Comparison of ENCODE assay signal across 12 cellular contexts in the genomic region with DNA sequence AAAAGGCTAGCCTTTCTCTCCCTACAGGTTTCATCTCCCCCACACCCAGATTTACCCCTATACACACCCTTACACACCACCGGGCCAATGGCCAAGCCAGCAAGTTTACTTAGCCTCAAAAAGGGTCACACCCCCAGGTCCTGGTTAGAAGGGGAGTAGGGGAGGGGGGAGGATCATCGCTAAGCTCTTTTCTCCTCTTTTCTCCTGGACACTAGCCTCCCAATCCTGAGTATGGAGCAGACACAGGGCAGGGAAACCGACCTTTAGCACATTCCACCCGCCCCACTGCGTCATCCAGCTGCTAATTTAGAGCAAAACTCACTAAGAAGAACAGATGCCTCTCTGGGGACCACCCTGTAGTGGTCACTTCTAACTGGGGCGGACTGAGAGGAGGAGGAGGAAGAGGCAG. TPM values are rescaled to one million over a fixed set of nuclear protein-coding genes. Genes with fewer than 3 reads are reported as not detected.
A peak's percentile ranks its signal among the peaks of the same experiment; 100 is the strongest.
DNase-seq lines count a peak whose midpoint lies in the region; ATAC-seq and TF ChIP-seq lines count a peak whose summit lies in the region.
"Had no signal": no experiment of that assay in that cellular context is flagged by ENCODE, and none has a peak within 500 bp of the region (broad histone marks: within the 10 kb centered on the region; RNA-seq: fewer than 3 reads in every experiment).

No MANE protein-coding gene starts in this region.

- peak overlapping the region in 5 of 8 donors; percentile 42 to 87 (median 57) for H3K27ac Mint-ChIP-seq in CD8-positive, alpha-beta memory T cell
- H3K27ac Mint-ChIP-seq in WTC11: peak overlapping the region; percentile 94
- peak overlapping the region; percentile 39 for H3K27ac Mint-ChIP-seq in glutamatergic neuron (ENCODE audit: unreplicated experiment)
- no peak overlapping the region for H3K27ac Mint-ChIP-seq in natural killer cell treated with Interleukin-12 subunit alpha and Interleukin-12 subunit beta and Interleukin-15 and Interleukin-18, amount 100 ng/mL, for 72 hours
- H3K27ac Mint-ChIP-seq: T-helper 1 cell treated with Interleukin-12 subunit alpha and Interleukin-12 subunit beta and Interleukin-4 antibody, amounts not matched to agents 30 μg/mL and 1 μg/mL, for 36 hours had no signal

- peak overlapping the region in 1 of 7 donors; percentile 70 for H3K4me3 Mint-ChIP-seq in CD8-positive, alpha-beta memory T cell
- no peak overlapping the region for H3K4me3 Mint-ChIP-seq in WTC11
- peak overlapping the region; percentile 86 for H3K4me3 Mint-ChIP-seq in glutamatergic neuron (ENCODE audit: unreplicated experiment)
- H3K4me3 Mint-ChIP-seq in natural killer cell treated with Interleukin-12 subunit alpha and Interleukin-12 subunit beta and Interleukin-15 and Interleukin-18, amount 100 ng/mL, for 72 hours: no peak overlapping the region
- H3K4me3 Mint-ChIP-seq: T-helper 1 cell treated with Interleukin-12 subunit alpha and Interleukin-12 subunit beta and Interleukin-4 antibody, amounts not matched to agents 30 μg/mL and 1 μg/mL, for 36 hours had no signal

- no peak overlapping the region for H3K4me3 ChIP-seq in CD8-positive, alpha-beta memory T cell (ENCODE audit: low read length)

- POLR2A ChIA-PET in CD8-positive, alpha-beta memory T cell (lab: Charles Lee): no interaction called here
- POLR2A ChIA-PET in WTC11 (lab: Charles Lee): interaction anchor here (1.3 kb wide), 1 partner anchor 18 kb away, joined by 3 read pairs; no protein-coding TSS in a partner anchor

- peaks cover 35% of the 10 kb centered on the region for H3K36me3 ChIP-seq in CD8-positive, alpha-beta memory T cell (ENCODE audit: insufficient read depth, low read length)

- H3K4me1 Mint-ChIP-seq in CD8-positive, alpha-beta memory T cell: peaks cover 37 to 55% (median 39%) of the 10 kb centered on the region in 3 donors
- peaks cover 41% of the 10 kb centered on the region for H3K4me1 Mint-ChIP-seq in WTC11
- H3K4me1 Mint-ChIP-seq in glutamatergic neuron (ENCODE audit: low read depth, unreplicated experiment): peaks cover 45% of the 10 kb centered on the region
- H3K4me1 Mint-ChIP-seq in natural killer cell treated with Interleukin-12 subunit alpha and Interleukin-12 subunit beta and Interleukin-15 and Interleukin-18, amount 100 ng/mL, for 72 hours (ENCODE audit: low read depth in 2 of 2): peaks cover 23 to 34% of the 10 kb centered on the region in 2 donors

- H3K27me3 Mint-ChIP-seq in CD8-positive, alpha-beta memory T cell: no peaks in the 10 kb centered on the region
- H3K27me3 Mint-ChIP-seq in WTC11 (ENCODE audit: low read depth) (no peaks in the 10 kb centered on the region), glutamatergic neuron (ENCODE audit: unreplicated experiment) (peaks cover 4% of the 10 kb centered on the region)
- H3K27me3 Mint-ChIP-seq in natural killer cell treated with Interleukin-12 subunit alpha and Interleukin-12 subunit beta and Interleukin-15 and Interleukin-18, amount 100 ng/mL, for 72 hours: no peaks in the 10 kb centered on the region

- no peak for ATAC-seq in WTC11
- no peak for ATAC-seq in natural killer cell treated with Interleukin-12 subunit alpha and Interleukin-12 subunit beta and Interleukin-15 and Interleukin-18, amount 100 ng/mL, for 72 hours

- TF ChIP-seq CTCF in WTC11 (IDR thresholded peaks at IDR 0.05) (no peak), glutamatergic neuron (IDR thresholded peaks at IDR 0.05; ENCODE audit: partially characterized antibody, unreplicated experiment) (no peak)

- H3K27ac ChIP-seq in CD8-positive, alpha-beta memory T cell (ENCODE audit: low read depth, low read length): no peak overlapping the region
- H3K27ac ChIP-seq in substantia nigra (ENCODE audit: low read depth, low read length, poor library complexity, severe bottlenecking): no peak overlapping the region

- DNase-seq in CD8-positive, alpha-beta memory T cell: no peak
- DNase-seq in WTC11 (ENCODE audit: low spot score) (no peak), glutamatergic neuron (no peak), posterior vena cava (ENCODE audit: low spot score) (peak; percentile 86), substantia nigra (lab: John Stamatoyannopoulos, UW) (no peak), AG20443 (ENCODE audit: low spot score) (no peak)
- DNase-seq in activated T-cell treated with anti-CD3 and anti-CD28 coated beads, Interleukin-2, amount 50 U/mL, for 48 hours: no peak
- DNase-seq in natural killer cell treated with Interleukin-12 subunit alpha and Interleukin-12 subunit beta and Interleukin-15 and Interleukin-18, amount 100 ng/mL, for 72 hours (ENCODE audit: low spot score): no peak
- DNase-seq: activated CD4-positive, CD25-positive, alpha-beta regulatory T cell treated with anti-CD3 and anti-CD28 coated beads, Interleukin-2, amount 50 U/mL, for 72 hours; cortex of kidney; NCI-H146 had no signal

- H3K27me3 ChIP-seq in CD8-positive, alpha-beta memory T cell (ENCODE audit: insufficient read depth, low read length, poor library complexity, severe bottlenecking): no peaks in the 10 kb centered on the region

- H3K9me3 ChIP-seq in CD8-positive, alpha-beta memory T cell (ENCODE audit: low read length): no peaks in the 10 kb centered on the region

- peaks cover 15% of the 10 kb centered on the region for H3K4me1 ChIP-seq in CD8-positive, alpha-beta memory T cell (ENCODE audit: insufficient read depth, low read length)

- CTCF ChIA-PET in CD8-positive, alpha-beta memory T cell (lab: Charles Lee): no interaction called here
- CTCF ChIA-PET in WTC11 (lab: Charles Lee): interaction anchor here (0.6 to 8.6 kb wide), 5 partner anchors 16 to 114 kb away, joined by 3 to 134 read pairs (median 3); partner anchors contain the start of genes DNAJC7 and ODAD4

- intact Hi-C loops in posterior vena cava (cut with DNase I): no loop called here

- H3K9me3 Mint-ChIP-seq in CD8-positive, alpha-beta memory T cell: no peaks in the 10 kb centered on the region
- no peaks in the 10 kb centered on the region for H3K9me3 Mint-ChIP-seq in WTC11
- peaks cover 2% of the 10 kb centered on the region for H3K9me3 Mint-ChIP-seq in glutamatergic neuron (ENCODE audit: unreplicated experiment)
- no peaks in the 10 kb centered on the region for H3K9me3 Mint-ChIP-seq in natural killer cell treated with Interleukin-12 subunit alpha and Interleukin-12 subunit beta and Interleukin-15 and Interleukin-18, amount 100 ng/mL, for 72 hours
- H3K9me3 Mint-ChIP-seq: T-helper 1 cell treated with Interleukin-12 subunit alpha and Interleukin-12 subunit beta and Interleukin-4 antibody, amounts not matched to agents 30 μg/mL and 1 μg/mL, for 36 hours had no signal

- H3K36me3 Mint-ChIP-seq in CD8-positive, alpha-beta memory T cell: peaks cover 3 to 70% (median 3%) of the 10 kb centered on the region in 3 donors
- H3K36me3 Mint-ChIP-seq in WTC11 (peaks cover 43% of the 10 kb centered on the region), glutamatergic neuron (ENCODE audit: unreplicated experiment) (no peaks in the 10 kb centered on the region)
- peaks cover 6% of the 10 kb centered on the region for H3K36me3 Mint-ChIP-seq in natural killer cell treated with Interleukin-12 subunit alpha and Interleukin-12 subunit beta and Interleukin-15 and Interleukin-18, amount 100 ng/mL, for 72 hours

TF ChIP-seq in WTC11, 78 proteins besides CTCF, POLR2A, EP300 and RAD21:
- TF ChIP-seq ETV6 (CRISPR knock-in tag; IDR thresholded peaks at IDR 0.05) (no peak), GABPB1 (CRISPR knock-in tag; IDR thresholded peaks at IDR 0.05) (0 out of 2 replicates have a peak, but pooled peaks have one; percentile 12)

RNA-seq across cellular contexts. Expression of gene ACLY, which starts 4.4 kb away (rescaled TPM):
- 100 to 1,000 TPM; 188 to 189 TPM for total RNA-seq in CD8-positive, alpha-beta memory T cell
- polyA plus RNA-seq in CD8-positive, alpha-beta memory T cell: 70.6 TPM
- 312 to 350 TPM (median 316 TPM) in 3 replicates for total RNA-seq in WTC11 (2021)
- total RNA-seq in glutamatergic neuron (ENCODE audit: unreplicated experiment): 625 TPM
- total RNA-seq in posterior vena cava: 100 to 1,000 TPM in 1 of 2 donors, 10 to 100 TPM in 1; 97.5 to 101 TPM
- 100 to 1,000 TPM; 200 to 243 TPM for total RNA-seq in natural killer cell treated with Interleukin-12 subunit alpha and Interleukin-12 subunit beta and Interleukin-15 and Interleukin-18, amount 100 ng/mL, for 72 hours

RNA-seq across cellular contexts. Expression of gene ODAD4, which starts 16.1 kb away (rescaled TPM):
- under 1 TPM; 0.53 to 0.57 TPM for total RNA-seq in CD8-positive, alpha-beta memory T cell
- 0.10 TPM for polyA plus RNA-seq in CD8-positive, alpha-beta memory T cell
- total RNA-seq in WTC11 (2021) (1.2 to 2.1 TPM (median 1.9 TPM) in 3 replicates), glutamatergic neuron (ENCODE audit: unreplicated experiment) (3.4 TPM), posterior vena cava (1 to 10 TPM in 1 of 2 donors, under 1 TPM in 1; 0.74 to 1.2 TPM)
- total RNA-seq in natural killer cell treated with Interleukin-12 subunit alpha and Interleukin-12 subunit beta and Interleukin-15 and Interleukin-18, amount 100 ng/mL, for 72 hours: 1 to 10 TPM in 1 of 2 donors, under 1 TPM in 1; 0.12 to 1.0 TPM

RNA-seq across cellular contexts. Expression of gene KLHL11, which starts 49.1 kb away (rescaled TPM):
- 10 to 100 TPM; 24.7 to 26.9 TPM for total RNA-seq in CD8-positive, alpha-beta memory T cell
- polyA plus RNA-seq in CD8-positive, alpha-beta memory T cell: 6.4 TPM
- total RNA-seq in WTC11 (2021) (13.4 to 15.0 TPM (median 14.7 TPM) in 3 replicates), glutamatergic neuron (ENCODE audit: unreplicated experiment) (17.4 TPM), posterior vena cava (10 to 100 TPM; 10.9 to 12.1 TPM)
- total RNA-seq in natural killer cell treated with Interleukin-12 subunit alpha and Interleukin-12 subunit beta and Interleukin-15 and Interleukin-18, amount 100 ng/mL, for 72 hours: 10 to 100 TPM; 14.9 to 15.7 TPM

RNA-seq across cellular contexts. Expression of gene CNP, which starts 52.2 kb away (rescaled TPM):
- 10 to 100 TPM; 70.3 to 71.6 TPM for total RNA-seq in CD8-positive, alpha-beta memory T cell
- polyA plus RNA-seq in CD8-positive, alpha-beta memory T cell: 35.3 TPM
- 52.5 to 54.2 TPM (median 53.9 TPM) in 3 replicates for total RNA-seq in WTC11 (2021)
- total RNA-seq in glutamatergic neuron (ENCODE audit: unreplicated experiment): 51.5 TPM
- 10 to 100 TPM; 53.6 to 53.9 TPM for total RNA-seq in posterior vena cava
- total RNA-seq in natural killer cell treated with Interleukin-12 subunit alpha and Interleukin-12 subunit beta and Interleukin-15 and Interleukin-18, amount 100 ng/mL, for 72 hours: 10 to 100 TPM; 55.6 to 81.9 TPM

Comparison
In these comparisons a context has a peak if more than half of its experiments do, and no peak if none do; other contexts are left out.
1. H3K27ac Mint-ChIP-seq: peak in CD8-positive, alpha-beta memory T cell (5 of 8), WTC11 (single experiment) and glutamatergic neuron (single experiment); none in natural killer cell treated with Interleukin-12 subunit alpha and Interleukin-12 subunit beta and Interleukin-15 and Interleukin-18, amount 100 ng/mL, for 72 hours (0 of 2).